Comparison of ENCODE assay signal across 1 cellular context in the genomic region with DNA sequence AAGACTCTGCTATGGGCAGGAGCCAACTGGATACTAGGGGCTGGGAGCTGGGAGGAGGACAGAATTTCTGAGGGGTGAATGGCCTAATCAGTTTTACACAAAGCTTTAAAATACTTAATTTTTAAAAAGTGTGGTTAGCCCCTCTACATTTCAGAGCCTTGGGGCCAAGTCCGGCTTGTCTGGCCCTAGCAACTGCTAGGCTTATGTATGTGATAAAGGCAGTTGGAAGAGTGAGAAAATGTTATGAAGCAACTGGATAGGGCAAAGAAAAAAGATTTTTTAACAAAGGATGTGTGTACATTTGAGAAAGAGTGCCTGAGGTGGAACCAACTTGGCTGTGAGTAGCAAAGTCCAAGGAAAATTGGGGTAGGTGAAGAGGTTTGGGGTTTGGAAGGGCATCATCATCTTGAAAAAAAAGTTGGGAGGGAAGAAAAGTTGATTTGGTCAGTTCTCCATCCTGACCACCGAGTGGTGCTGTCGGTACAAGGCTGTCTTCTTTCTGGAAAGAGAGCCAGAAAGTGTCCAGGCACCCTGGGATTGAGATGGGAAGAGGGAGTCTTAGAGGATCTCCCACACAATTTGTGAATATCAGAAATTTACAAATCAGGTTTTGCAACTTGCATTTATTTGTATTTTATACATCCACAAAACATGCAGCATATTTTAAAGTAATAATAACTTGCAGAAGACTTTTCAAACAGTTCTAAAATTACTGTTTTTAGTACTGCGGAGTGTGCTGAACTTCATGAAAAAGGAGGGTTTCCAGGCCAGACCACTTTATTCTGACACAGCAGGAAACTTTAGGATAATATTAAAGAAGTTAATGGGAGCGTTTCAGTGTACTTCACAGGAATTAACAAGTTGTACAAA.
A peak's percentile ranks its signal among the peaks of the same experiment; 100 is the strongest.
TF ChIP-seq lines count a peak whose summit lies in the region.

No MANE protein-coding gene starts in this region.

TF ChIP-seq in IMR-90, 13 proteins besides CTCF, POLR2A, EP300 and RAD21:
- TF ChIP-seq SMC3 (IDR thresholded peaks at IDR 0.05; ENCODE audit: low read depth, low read length) (peak; percentile 86), MAZ (IDR thresholded peaks at IDR 0.05; ENCODE audit: borderline replicate concordance, low read depth, low read length) (no peak)
